8 cellular contexts compared by ENCODE assay signal in the genomic region with DNA sequence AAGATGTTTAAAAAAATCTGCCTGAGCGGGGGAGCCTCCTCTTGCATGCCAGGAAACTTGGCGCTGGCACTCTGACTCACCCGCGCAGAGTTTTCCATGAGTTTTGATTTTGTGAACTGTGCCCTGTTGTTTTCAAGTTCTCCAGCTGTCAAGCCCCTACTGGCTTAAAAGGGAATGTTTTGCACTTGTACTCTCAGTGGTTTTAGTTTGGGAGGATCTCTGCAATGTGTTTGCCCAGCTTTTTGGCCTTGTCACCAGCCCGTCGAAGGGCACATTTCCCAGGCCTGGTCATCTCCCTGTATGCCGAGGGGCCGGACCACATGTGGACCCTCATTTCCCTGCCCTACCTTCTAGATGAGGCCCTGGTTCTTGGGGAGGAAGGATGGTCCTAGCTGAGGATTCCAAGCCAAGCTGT. TPM values are rescaled to one million over a fixed set of nuclear protein-coding genes. Genes with fewer than 3 reads are reported as not detected.
DNase-seq lines count a peak whose midpoint lies in the region; ATAC-seq and TF ChIP-seq lines count a peak whose summit lies in the region.

No MANE protein-coding gene starts in this region.

- DNase-seq in AG10803 (ENCODE audit: low read depth): peak; percentile 88
- DNase-seq in NB4 (ENCODE audit: low read depth): no peak
- peak in 4 of 10 donors; percentile 5 to 34 (median 31) for DNase-seq in dorsolateral prefrontal cortex
- DNase-seq in effector CD4-positive, alpha-beta T cell: no peak
- DNase-seq in MV-4-11 (lab: John Stamatoyannopoulos, UW): no peak
- no peak for DNase-seq in NCI-H187 (lab: John Stamatoyannopoulos, UW)

- H3K36me3 ChIP-seq in mucosa of rectum (ENCODE audit: control insufficient read depth in 2 of 2, insufficient read depth in 2 of 2, low read length in 2 of 2): no peaks in the 10 kb centered on the region

- intact Hi-C loops in dorsolateral prefrontal cortex (cut with DNase I): no loop called here

- no peak for TF ChIP-seq POLR2A in NB4 (IDR thresholded peaks at IDR 0.05; ENCODE audit: extremely low read depth, insufficient read length)

- H3K4me3 ChIP-seq in AG10803 (ENCODE audit: low read length) (no peak overlapping the region), NB4 (ENCODE audit: low read depth, low read length) (no peak overlapping the region), dorsolateral prefrontal cortex (no peak overlapping the region), mucosa of rectum (ENCODE audit: low read length in 2 of 2) (no peak overlapping the region)

- peaks cover 4 to 8% of the 10 kb centered on the region in 2 donors for H3K4me1 ChIP-seq in mucosa of rectum (ENCODE audit: control insufficient read depth in 2 of 2, insufficient read depth in 2 of 2, low read length in 2 of 2)

- H3K27me3 ChIP-seq in dorsolateral prefrontal cortex (peaks cover 0 to 9% (median 0%) of the 10 kb centered on the region in 45 donors), mucosa of rectum (ENCODE audit: control insufficient read depth in 2 of 2, insufficient read depth in 2 of 2, low read length in 2 of 2) (no peaks in the 10 kb centered on the region)

- peak; percentile 82 for TF ChIP-seq CTCF in AG10803 (conservative IDR thresholded peaks at IDR 0.05; ENCODE audit: low read length)
- peak; percentile 24 for TF ChIP-seq CTCF in NB4 (IDR thresholded peaks at IDR 0.05; ENCODE audit: low read depth, low read length)
- peak in 35 of 56 donors; percentile 10 to 53 (median 22) for TF ChIP-seq CTCF in dorsolateral prefrontal cortex (IDR thresholded peaks at IDR 0.05 in 54 of 56, conservative IDR thresholded peaks at IDR 0.05 in 2 of 56; ENCODE audit: low read depth in 1 of 56, partially characterized antibody in 56 of 56)

- H3K9ac ChIP-seq in mucosa of rectum (ENCODE audit: low read depth in 1 of 2, low read length in 2 of 2): no peak overlapping the region

- H3K27ac ChIP-seq in dorsolateral prefrontal cortex (peak overlapping the region in 11 of 59 donors; percentile 2 to 64 (median 24)), mucosa of rectum (ENCODE audit: low read depth in 2 of 2, low read length in 2 of 2) (peak overlapping the region; percentile 52 to 66)

- no peaks in the 10 kb centered on the region for H3K9me3 ChIP-seq in mucosa of rectum (ENCODE audit: control insufficient read depth in 2 of 2, low read length in 2 of 2)

- no peak for ATAC-seq in HG03342 (IDR thresholded peaks at IDR 0.05; ENCODE audit: unreplicated experiment)

RNA-seq across cellular contexts. Expression of a gene that starts 12.2 kb away (rescaled TPM):
- 10 to 100 TPM in 4 of 120 experiments, 1 to 10 TPM in 109, under 1 TPM in 7; 0.73 to 15.7 (median 3.0) TPM for total RNA-seq in dorsolateral prefrontal cortex

RNA-seq across cellular contexts. Expression of a gene that starts 20.1 kb away (rescaled TPM):
- total RNA-seq in dorsolateral prefrontal cortex: not detected

RNA-seq across cellular contexts. Expression of a gene that starts 47.9 kb away (rescaled TPM):
- 10 to 100 TPM; 15.3 to 43.5 (median 27.6) TPM for total RNA-seq in dorsolateral prefrontal cortex

Comparison
In these comparisons a context has a peak if more than half of its experiments do, and no peak if none do; other contexts are left out.
1. CTCF ChIP-seq: peak in every context shown above with its lines; median percentile 82 in AG10803; 24 in NB4; 22 in dorsolateral prefrontal cortex.